8 cellular contexts compared by ENCODE assay signal in the genomic region with DNA sequence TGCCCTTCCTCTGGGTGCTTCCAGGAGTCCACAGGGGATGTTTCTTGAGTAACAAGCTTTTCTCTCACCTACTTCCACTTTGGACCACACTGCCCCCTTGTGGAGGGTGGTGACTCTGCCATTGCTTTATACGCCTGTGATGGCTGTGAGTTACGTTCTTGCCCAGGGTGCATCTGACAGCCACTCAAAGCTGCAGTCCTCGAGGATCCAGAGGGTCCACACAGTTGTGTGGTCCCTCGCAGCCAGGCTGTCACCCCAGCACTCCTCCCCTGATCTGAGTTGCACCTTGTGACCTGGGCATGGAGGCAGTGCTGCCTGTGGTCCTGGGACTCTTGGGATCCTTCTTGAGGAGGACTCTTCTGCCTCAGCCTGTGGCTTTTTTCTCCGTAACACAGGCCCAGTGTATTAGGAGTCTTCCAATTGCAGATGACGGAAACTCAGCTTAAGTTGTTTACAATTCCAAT. TPM values are rescaled to one million over a fixed set of nuclear protein-coding genes. Genes with fewer than 3 reads are reported as not detected.
A peak's percentile ranks its signal among the peaks of the same experiment; 100 is the strongest.
DNase-seq lines count a peak whose midpoint lies in the region; ATAC-seq, FAIRE-seq and TF ChIP-seq lines count a peak whose summit lies in the region.

No MANE protein-coding gene starts in this region.

- ATAC-seq in GM18870 (IDR thresholded peaks at IDR 0.05; ENCODE audit: unreplicated experiment) = peak; percentile 80
- ATAC-seq in HG03159 (IDR thresholded peaks at IDR 0.05; ENCODE audit: unreplicated experiment) = peak; percentile 87
- peak; percentile 68 to 85 for ATAC-seq in activated CD4-positive, CD25-positive, alpha-beta regulatory T cell treated with anti-CD3 and anti-CD28 coated beads, Interleukin-2, amount 50 U/mL, for 24 hours
- ATAC-seq in HepG2 = peak; percentile 84

- H3K27ac ChIP-seq in HepG2 (ENCODE audit: extremely low read length, insufficient read depth, low read length) = no peak overlapping the region

- no peaks in the 10 kb centered on the region for H3K9me3 ChIP-seq in HepG2 (ENCODE audit: low read length)

- no peak overlapping the region for H3K9ac ChIP-seq in HepG2 (ENCODE audit: insufficient read depth, low read depth, low read length)

- TF ChIP-seq RAD21 in HepG2 (CRISPR knock-in tag; IDR thresholded peaks at IDR 0.05) = peak; percentile 78

- POLR2A ChIA-PET in HepG2 (lab: Yijun Ruan, JAX) = interaction anchor here (1.1 to 1.6 kb wide), 3 partner anchors 13 to 329 kb away, joined by 3 to 7 read pairs (median 4); a partner anchor contains a TSS

- no peaks in the 10 kb centered on the region for H3K36me3 ChIP-seq in HepG2 (replicated peaks in 1 of 2; ENCODE audit: control insufficient read depth in 1 of 2, insufficient read depth in 2 of 2, low read length in 2 of 2)

- DNase-seq in AG09319 (ENCODE audit: extremely low read depth, low read depth) = no peak
- peak; percentile 46 for DNase-seq in NCI-H2227 treated with DMSO at 0.1 percent for 48 hours (lab: John Stamatoyannopoulos, UW)
- DNase-seq in central memory CD4-positive, alpha-beta T cell = peak; percentile 73
- DNase-seq in HepG2 (ENCODE audit: low spot score) = peak; percentile 75
- peak; percentile 75 to 86 for DNase-seq in stimulated activated CD4-positive, alpha-beta T cell treated with anti-CD3 and anti-CD28 coated beads, Interleukin-4, amount 100 ng/mL, for 48 hours (ENCODE audit: low read depth in 2 of 2)

- no peak overlapping the region for H2AFZ ChIP-seq in HepG2 (ENCODE audit: low read length)

- FAIRE-seq in HepG2 (lab: Jason Lieb, UNC) = peak; percentile 89

- 8% methylated on average over 5 of the region's 6 CpGs for WGBS in HepG2 (ENCODE audit: low lambda C conversion rate)

- H4K20me1 ChIP-seq in HepG2 (ENCODE audit: insufficient read depth, low read length) = no peaks in the 10 kb centered on the region

- intact Hi-C loops in HepG2 (cut with micrococcal nuclease; ENCODE audit: unreplicated experiment) = loop anchor here (1.0 kb wide), 2 partner anchors 329 to 444 kb away; a partner anchor contains a TSS

- CTCF ChIA-PET in HepG2 (lab: Yijun Ruan, JAX; ENCODE audit: low intra/inter-chr PET ratio, low total read pairs) = interaction anchor here (0.8 to 2.1 kb wide), 5 partner anchors 224 to 506 kb away, joined by 3 to 13 read pairs (median 11); a partner anchor contains a TSS

- H3K4me1 ChIP-seq in HepG2 (ENCODE audit: insufficient read depth, low read length) = peaks cover 13% of the 10 kb centered on the region

- H3K27me3 ChIP-seq in HepG2 (ENCODE audit: control insufficient read depth in 1 of 2, insufficient read depth in 2 of 2, low read length in 2 of 2) = peaks cover 0 to 4% of the 10 kb centered on the region in 2 experiments; a peak in 2 of 5 replicates

- H3K79me2 ChIP-seq in HepG2 (ENCODE audit: insufficient read depth, low read length) = no peaks in the 10 kb centered on the region

- peak overlapping the region; percentile 68 for H3K4me2 ChIP-seq in HepG2 (ENCODE audit: low read depth, low read length)

- TF ChIP-seq CTCF in AG09319 (IDR thresholded peaks at IDR 0.05; ENCODE audit: low read depth, low read length) (peak; percentile 92), HepG2 (CRISPR knock-in tag; IDR thresholded peaks at IDR 0.05) (peak; percentile 94)

- TF ChIP-seq EP300 in HepG2 (IDR thresholded peaks at IDR 0.05; ENCODE audit: low read depth in 2 of 2, low read length in 2 of 2) (no peak), HepG2 (CRISPR knock-in tag; IDR thresholded peaks at IDR 0.05; ENCODE audit: borderline replicate concordance) (no peak)

- no peak for TF ChIP-seq POLR2A in HepG2 (IDR thresholded peaks at IDR 0.05; ENCODE audit: insufficient read depth in 1 of 2, low read depth in 2 of 2, low read length in 2 of 2)

- BruUV-seq in HepG2 (replicated peaks; lab: Mats Ljungman, UMichigan) = no TSS peak

- in situ Hi-C loops in HepG2 (cut with HindIII; ENCODE audit: extremely low pct_ligation_motif_present, low pct_unique_long_range_greater_than_20kb) = loop anchor here (10.0 kb wide), 1 partner anchor 509 kb away; no protein-coding TSS in a partner anchor

- H3K4me3 ChIP-seq in HepG2 (replicated peaks in 1 of 3; ENCODE audit: insufficient read depth in 1 of 3, low read depth in 2 of 3, low read length in 3 of 3) = peak overlapping the region in 1 of 3 experiments; percentile 29; a peak in 1 of 6 replicates

TF ChIP-seq in HepG2, 621 proteins besides CTCF, POLR2A, EP300 and RAD21 (continues in another document):
- TF ChIP-seq, protein P1, sequence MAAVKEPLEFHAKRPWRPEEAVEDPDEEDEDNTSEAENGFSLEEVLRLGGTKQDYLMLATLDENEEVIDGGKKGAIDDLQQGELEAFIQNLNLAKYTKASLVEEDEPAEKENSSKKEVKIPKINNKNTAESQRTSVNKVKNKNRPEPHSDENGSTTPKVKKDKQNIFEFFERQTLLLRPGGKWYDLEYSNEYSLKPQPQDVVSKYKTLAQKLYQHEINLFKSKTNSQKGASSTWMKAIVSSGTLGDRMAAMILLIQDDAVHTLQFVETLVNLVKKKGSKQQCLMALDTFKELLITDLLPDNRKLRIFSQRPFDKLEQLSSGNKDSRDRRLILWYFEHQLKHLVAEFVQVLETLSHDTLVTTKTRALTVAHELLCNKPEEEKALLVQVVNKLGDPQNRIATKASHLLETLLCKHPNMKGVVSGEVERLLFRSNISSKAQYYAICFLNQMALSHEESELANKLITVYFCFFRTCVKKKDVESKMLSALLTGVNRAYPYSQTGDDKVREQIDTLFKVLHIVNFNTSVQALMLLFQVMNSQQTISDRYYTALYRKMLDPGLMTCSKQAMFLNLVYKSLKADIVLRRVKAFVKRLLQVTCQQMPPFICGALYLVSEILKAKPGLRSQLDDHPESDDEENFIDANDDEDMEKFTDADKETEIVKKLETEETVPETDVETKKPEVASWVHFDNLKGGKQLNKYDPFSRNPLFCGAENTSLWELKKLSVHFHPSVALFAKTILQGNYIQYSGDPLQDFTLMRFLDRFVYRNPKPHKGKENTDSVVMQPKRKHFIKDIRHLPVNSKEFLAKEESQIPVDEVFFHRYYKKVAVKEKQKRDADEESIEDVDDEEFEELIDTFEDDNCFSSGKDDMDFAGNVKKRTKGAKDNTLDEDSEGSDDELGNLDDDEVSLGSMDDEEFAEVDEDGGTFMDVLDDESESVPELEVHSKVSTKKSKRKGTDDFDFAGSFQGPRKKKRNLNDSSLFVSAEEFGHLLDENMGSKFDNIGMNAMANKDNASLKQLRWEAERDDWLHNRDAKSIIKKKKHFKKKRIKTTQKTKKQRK (IDR thresholded peaks at IDR 0.05; ENCODE audit: low read length) = no peak
- TF ChIP-seq MZF1 (CRISPR knock-in tag; IDR thresholded peaks at IDR 0.05; ENCODE audit: borderline replicate concordance) = no peak
- no peak for TF ChIP-seq RNF2 (conservative IDR thresholded peaks at IDR 0.05; ENCODE audit: low read depth)
- TF ChIP-seq MAFK (conservative IDR thresholded peaks at IDR 0.05 in 1 of 2, IDR thresholded peaks at IDR 0.05 in 1 of 2; ENCODE audit: low read length in 2 of 2) = no peak

RNA-seq across cellular contexts. Expression of a gene that starts 23.4 kb away (rescaled TPM):
- not detected in 2 replicates for total RNA-seq in HepG2 (2016; rRNA removed; fragmentation: Illumina TruSeq; extraction: Trizol)
- not detected in 2 replicates for total RNA-seq in HepG2 (2016; cell fraction: cytosol; rRNA removed; fragmentation: Illumina TruSeq; extraction: Trizol; ENCODE audit: low read depth)
- not detected in 2 replicates for total RNA-seq in HepG2 (2016; cell fraction: insoluble cytoplasmic fraction; rRNA removed; fragmentation: Illumina TruSeq; extraction: Trizol)
- not detected in 2 replicates for total RNA-seq in HepG2 (2016; cell fraction: membrane; rRNA removed; fragmentation: Illumina TruSeq; extraction: Trizol)
- not detected in 2 replicates for total RNA-seq in HepG2 (2016; cell fraction: nucleus; rRNA removed; fragmentation: Illumina TruSeq; extraction: Trizol)
- polyA plus RNA-seq in HepG2 (2011; rRNA removed) = not detected in 2 replicates
- not detected in 2 replicates for polyA plus RNA-seq in HepG2 (2011; cell fraction: cytosol; rRNA removed)
- polyA plus RNA-seq in HepG2 (2011; cell fraction: nucleus; rRNA removed) = not detected in 2 replicates
- polyA plus RNA-seq in HepG2 (2012) = not detected in 2 replicates
- not detected in 2 replicates for polyA plus RNA-seq in HepG2 (2016; cell fraction: cytosol; fragmentation: Illumina TruSeq; extraction: Trizol; ENCODE audit: low read depth)
- polyA plus RNA-seq in HepG2 (2016; cell fraction: insoluble cytoplasmic fraction; fragmentation: Illumina TruSeq; extraction: Trizol; ENCODE audit: low read depth) = not detected in 2 replicates
- not detected in 2 replicates for polyA plus RNA-seq in HepG2 (2016; cell fraction: membrane; fragmentation: Illumina TruSeq; extraction: Trizol; ENCODE audit: low read depth)
- not detected in 2 replicates for polyA plus RNA-seq in HepG2 (2016; cell fraction: nucleus; fragmentation: Illumina TruSeq; extraction: Trizol; ENCODE audit: insufficient read depth, low read depth)
- polyA minus RNA-seq in HepG2 (2011; rRNA and poly(A)+ RNA removed; ENCODE audit: low replicate concordance) = 0.04 and 3.0 TPM in 2 replicates
- 0.18 TPM in 1 of 2 replicates, not detected in the other for polyA minus RNA-seq in HepG2 (2011; cell fraction: cytosol; rRNA and poly(A)+ RNA removed)
- not detected in 2 replicates for polyA minus RNA-seq in HepG2 (2011; cell fraction: nucleus; rRNA and poly(A)+ RNA removed)

RNA-seq across cellular contexts. Expression of a gene that starts 23.5 kb away (rescaled TPM):
- total RNA-seq in HepG2 (2016; rRNA removed; fragmentation: Illumina TruSeq; extraction: Trizol) = not detected in 2 replicates
- total RNA-seq in HepG2 (2016; cell fraction: cytosol; rRNA removed; fragmentation: Illumina TruSeq; extraction: Trizol; ENCODE audit: low read depth) = not detected in 2 replicates
- total RNA-seq in HepG2 (2016; cell fraction: insoluble cytoplasmic fraction; rRNA removed; fragmentation: Illumina TruSeq; extraction: Trizol) = not detected in 2 replicates
- total RNA-seq in HepG2 (2016; cell fraction: membrane; rRNA removed; fragmentation: Illumina TruSeq; extraction: Trizol) = not detected in 2 replicates
- total RNA-seq in HepG2 (2016; cell fraction: nucleus; rRNA removed; fragmentation: Illumina TruSeq; extraction: Trizol) = not detected in 2 replicates
- 0.03 TPM in 1 of 2 replicates, not detected in the other for polyA plus RNA-seq in HepG2 (2011; rRNA removed)
- not detected in 2 replicates for polyA plus RNA-seq in HepG2 (2011; cell fraction: cytosol; rRNA removed)
- 0.03 and 0.10 TPM in 2 replicates for polyA plus RNA-seq in HepG2 (2011; cell fraction: nucleus; rRNA removed)
- not detected in 2 replicates for polyA plus RNA-seq in HepG2 (2012)
- not detected in 2 replicates for polyA plus RNA-seq in HepG2 (2016; cell fraction: cytosol; fragmentation: Illumina TruSeq; extraction: Trizol; ENCODE audit: low read depth)
- not detected in 2 replicates for polyA plus RNA-seq in HepG2 (2016; cell fraction: insoluble cytoplasmic fraction; fragmentation: Illumina TruSeq; extraction: Trizol; ENCODE audit: low read depth)
- not detected in 2 replicates for polyA plus RNA-seq in HepG2 (2016; cell fraction: membrane; fragmentation: Illumina TruSeq; extraction: Trizol; ENCODE audit: low read depth)
- polyA plus RNA-seq in HepG2 (2016; cell fraction: nucleus; fragmentation: Illumina TruSeq; extraction: Trizol; ENCODE audit: insufficient read depth, low read depth) = not detected in 2 replicates
- polyA minus RNA-seq in HepG2 (2011; rRNA and poly(A)+ RNA removed; ENCODE audit: low replicate concordance) = 9.2 TPM in 1 of 2 replicates, not detected in the other
- not detected in 2 replicates for polyA minus RNA-seq in HepG2 (2011; cell fraction: cytosol; rRNA and poly(A)+ RNA removed)
- polyA minus RNA-seq in HepG2 (2011; cell fraction: nucleus; rRNA and poly(A)+ RNA removed) = not detected in 2 replicates
